Comparison of ENCODE assay signal across 18 cellular contexts in the genomic region with DNA sequence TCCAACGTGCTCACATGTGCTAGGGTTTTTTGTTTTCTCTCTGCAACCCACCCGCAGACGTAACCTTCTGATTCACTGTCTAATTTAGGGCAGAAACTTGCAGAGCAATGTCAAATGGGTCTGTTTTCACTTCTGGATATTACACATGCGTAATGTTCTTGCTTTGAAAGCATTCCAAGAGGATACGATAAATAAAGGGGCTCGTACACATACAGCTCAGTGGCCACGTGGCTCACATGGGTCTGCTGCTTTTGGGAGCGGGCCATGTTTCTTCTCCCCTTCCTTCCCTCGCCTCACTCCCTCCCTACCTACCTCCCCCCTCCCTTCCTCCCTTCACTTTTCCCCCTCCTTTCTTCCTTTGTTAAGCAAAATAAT. TPM values are rescaled to one million over a fixed set of nuclear protein-coding genes. Genes with fewer than 3 reads are reported as not detected.
DNase-seq lines count a peak whose midpoint lies in the region; ATAC-seq and TF ChIP-seq lines count a peak whose summit lies in the region.
"Had no signal": no experiment of that assay in that cellular context is flagged by ENCODE, and none has a peak within 500 bp of the region (broad histone marks: within the 10 kb centered on the region; RNA-seq: fewer than 3 reads in every experiment).

No MANE protein-coding gene starts in this region.

- H3K36me3 Mint-ChIP-seq in mesothelial cell of epicardium: peaks cover 23% of the 10 kb centered on the region
- H3K36me3 Mint-ChIP-seq in activated T-cell treated with anti-CD3 and anti-CD28 coated beads, Interleukin-2, amount 50 U/mL, for 72 hours (ENCODE audit: insufficient read depth in 2 of 2): peaks cover 4 to 7% of the 10 kb centered on the region in 2 donors
- H3K36me3 Mint-ChIP-seq in CD8-positive, alpha-beta T cell: no peaks in the 10 kb centered on the region
- H3K36me3 Mint-ChIP-seq: CD4-positive, CD25-positive, alpha-beta regulatory T cell had no signal

- intact Hi-C loops in ascending aorta (cut with DNase I) (no loop called here), uterus (cut with DNase I; ENCODE audit: low total_unique reads) (no loop called here)
- intact Hi-C loops in CD8-positive, alpha-beta T cell (cut with DNase I, micrococcal nuclease): no loop called here

- ATAC-seq in activated T-cell treated with anti-CD3 and anti-CD28 coated beads, Interleukin-2, amount 50 U/mL, for 72 hours (replicated peaks in 1 of 2): no peak
- ATAC-seq in CD8-positive, alpha-beta T cell: no peak
- ATAC-seq: activated CD8-positive, alpha-beta T cell treated with anti-CD3 and anti-CD28 coated beads for 36 hours; body of pancreas; PC-3 had no signal

- TF ChIP-seq POLR2A in uterus (IDR thresholded peaks at IDR 0.05): no peak

- H3K4me1 Mint-ChIP-seq in mesothelial cell of epicardium: peaks cover 21% of the 10 kb centered on the region
- no peaks in the 10 kb centered on the region for H3K4me1 Mint-ChIP-seq in activated T-cell treated with anti-CD3 and anti-CD28 coated beads, Interleukin-2, amount 50 U/mL, for 72 hours (ENCODE audit: low read depth)
- no peaks in the 10 kb centered on the region for H3K4me1 Mint-ChIP-seq in CD8-positive, alpha-beta T cell (ENCODE audit: low read depth)
- H3K4me1 Mint-ChIP-seq: CD4-positive, CD25-positive, alpha-beta regulatory T cell had no signal

- H3K27ac ChIP-seq in ascending aorta (peak overlapping the region; percentile 91 to 94), uterus (peak overlapping the region; percentile 78 to 95)
- H3K27ac ChIP-seq in CD8-positive, alpha-beta T cell (ENCODE audit: low read depth, low read length): no peak overlapping the region
- H3K27ac ChIP-seq: body of pancreas, spleen had no signal

- H3K4me1 ChIP-seq in ascending aorta: peaks cover 4 to 44% of the 10 kb centered on the region in 2 donors
- peaks cover 8 to 11% of the 10 kb centered on the region in 2 donors for H3K4me1 ChIP-seq in uterus
- H3K4me1 ChIP-seq in CD8-positive, alpha-beta T cell (ENCODE audit: insufficient read depth, low read length): no peaks in the 10 kb centered on the region
- H3K4me1 ChIP-seq: body of pancreas, spleen had no signal

- H3K27me3 Mint-ChIP-seq in mesothelial cell of epicardium (ENCODE audit: low read depth): no peaks in the 10 kb centered on the region
- peaks cover 2% of the 10 kb centered on the region for H3K27me3 Mint-ChIP-seq in activated T-cell treated with anti-CD3 and anti-CD28 coated beads, Interleukin-2, amount 50 U/mL, for 72 hours (ENCODE audit: low read depth)
- H3K27me3 Mint-ChIP-seq in CD8-positive, alpha-beta T cell (ENCODE audit: low read depth): peaks cover 17% of the 10 kb centered on the region
- H3K27me3 Mint-ChIP-seq: activated CD8-positive, alpha-beta T cell treated with anti-CD3 and anti-CD28 coated beads for 36 hours had no signal

- H3K9me3 Mint-ChIP-seq in mesothelial cell of epicardium: peaks cover 22% of the 10 kb centered on the region
- peaks cover 6% of the 10 kb centered on the region in 2 donors for H3K9me3 Mint-ChIP-seq in activated T-cell treated with anti-CD3 and anti-CD28 coated beads, Interleukin-2, amount 50 U/mL, for 72 hours
- H3K9me3 Mint-ChIP-seq in CD8-positive, alpha-beta T cell: peaks cover 13% of the 10 kb centered on the region

- H3K36me3 ChIP-seq in ascending aorta (no peaks in the 10 kb centered on the region), uterus (no peaks in the 10 kb centered on the region)
- H3K36me3 ChIP-seq in CD8-positive, alpha-beta T cell (ENCODE audit: insufficient read depth, low read length): no peaks in the 10 kb centered on the region
- H3K36me3 ChIP-seq: spleen had no signal

- H3K4me3 Mint-ChIP-seq in mesothelial cell of epicardium: no peak overlapping the region
- no peak overlapping the region for H3K4me3 Mint-ChIP-seq in activated T-cell treated with anti-CD3 and anti-CD28 coated beads, Interleukin-2, amount 50 U/mL, for 72 hours
- no peak overlapping the region for H3K4me3 Mint-ChIP-seq in CD8-positive, alpha-beta T cell
- H3K4me3 Mint-ChIP-seq: activated CD8-positive, alpha-beta T cell treated with anti-CD3 and anti-CD28 coated beads for 36 hours; CD4-positive, CD25-positive, alpha-beta regulatory T cell; endodermal cell had no signal

- H3K4me3 ChIP-seq in ascending aorta (peak overlapping the region; percentile 18 to 38), fibroblast of the aortic adventitia (ENCODE audit: low read depth, low read length) (peak overlapping the region; percentile 6), uterus (no peak overlapping the region)
- no peak overlapping the region for H3K4me3 ChIP-seq in CD8-positive, alpha-beta T cell (ENCODE audit: low read depth, low read length)
- H3K4me3 ChIP-seq: body of pancreas, spleen had no signal

- H3K9me3 ChIP-seq in ascending aorta (no peaks in the 10 kb centered on the region), uterus (peaks cover 0 to 5% of the 10 kb centered on the region in 2 donors)
- H3K9me3 ChIP-seq in CD8-positive, alpha-beta T cell (ENCODE audit: low read length): no peaks in the 10 kb centered on the region
- H3K9me3 ChIP-seq: body of pancreas had no signal

- DNase-seq in ascending aorta (ENCODE audit: low spot score in 2 of 2) (no peak), fibroblast of the aortic adventitia (ENCODE audit: low read depth) (peak; percentile 77), mesothelial cell of epicardium (ENCODE audit: low spot score in 2 of 2, unreplicated experiment in 2 of 2) (no peak), uterus (peak; percentile 66 to 85), SIG-M5 (lab: John Stamatoyannopoulos, UW) (no peak)
- no peak for DNase-seq in activated T-cell treated with anti-CD3 and anti-CD28 coated beads, Interleukin-2, amount 50 U/mL, for 72 hours
- no peak for DNase-seq in CD8-positive, alpha-beta T cell
- DNase-seq: activated CD8-positive, alpha-beta T cell treated with anti-CD3 and anti-CD28 coated beads for 36 hours; body of pancreas; CD4-positive, CD25-positive, alpha-beta regulatory T cell; endodermal cell; mesenchymal stem cell; MM.1S; NCI-H2081; NCI-H69; PC-3; spleen had no signal

- H3K27me3 ChIP-seq in ascending aorta (no peaks in the 10 kb centered on the region), uterus (no peaks in the 10 kb centered on the region)
- no peaks in the 10 kb centered on the region for H3K27me3 ChIP-seq in CD8-positive, alpha-beta T cell (ENCODE audit: insufficient read depth, low read length)
- H3K27me3 ChIP-seq: body of pancreas, spleen had no signal

- H3K27ac Mint-ChIP-seq in mesothelial cell of epicardium: peak overlapping the region; percentile 14
- no peak overlapping the region for H3K27ac Mint-ChIP-seq in activated T-cell treated with anti-CD3 and anti-CD28 coated beads, Interleukin-2, amount 50 U/mL, for 72 hours
- H3K27ac Mint-ChIP-seq in CD8-positive, alpha-beta T cell: no peak overlapping the region
- H3K27ac Mint-ChIP-seq: activated CD8-positive, alpha-beta T cell treated with anti-CD3 and anti-CD28 coated beads for 36 hours; CD4-positive, CD25-positive, alpha-beta regulatory T cell; endodermal cell had no signal

- no peak for TF ChIP-seq CTCF in ascending aorta (IDR thresholded peaks at IDR 0.05)
- TF ChIP-seq CTCF in fibroblast of the aortic adventitia (IDR thresholded peaks at IDR 0.05; ENCODE audit: insufficient read depth, low read length): no peak
- no peak for TF ChIP-seq CTCF in mesothelial cell of epicardium (IDR thresholded peaks at IDR 0.05; ENCODE audit: unreplicated experiment)
- no peak for TF ChIP-seq CTCF in uterus (IDR thresholded peaks at IDR 0.05)
- no peak for TF ChIP-seq CTCF in CD8-positive, alpha-beta T cell (IDR thresholded peaks at IDR 0.05)

- POLR2A ChIA-PET in CD8-positive, alpha-beta T cell (lab: Charles Lee): no interaction called here

- CTCF ChIA-PET in CD8-positive, alpha-beta T cell (lab: Charles Lee): no interaction called here

RNA-seq across cellular contexts. Expression of gene CACNA1C, which starts 23.4 kb away (rescaled TPM):
- total RNA-seq in ascending aorta: 102 TPM
- total RNA-seq in fibroblast of the aortic adventitia (ENCODE audit: low replicate concordance): 6.0 and 16.6 TPM in 2 replicates
- total RNA-seq in mesothelial cell of epicardium: 29.8 to 33.6 TPM (median 31.2 TPM) in 3 replicates
- total RNA-seq in uterus: 100 to 1,000 TPM in 1 of 4 donors, 10 to 100 TPM in 3; 15.9 to 121 (median 32.1) TPM
- under 1 TPM; 0.14 to 0.21 TPM for total RNA-seq in activated T-cell treated with anti-CD3 and anti-CD28 coated beads, Interleukin-2, amount 50 U/mL, for 72 hours
- total RNA-seq in CD8-positive, alpha-beta T cell: under 1 TPM; 0.11 to 0.14 TPM
- total RNA-seq: HT1080, PC-3 had no signal

Comparison
In these comparisons a context has a peak if more than half of its experiments do, and no peak if none do; other contexts are left out.
1. DNase-seq: peak in fibroblast of the aortic adventitia (single experiment) and uterus (2 of 2); none in ascending aorta (0 of 2), mesothelial cell of epicardium (0 of 2), activated T-cell treated with anti-CD3 and anti-CD28 coated beads, Interleukin-2, amount 50 U/mL, for 72 hours (0 of 2), CD8-positive, alpha-beta T cell (0 of 7) and SIG-M5 (single experiment).
2. H3K4me3 ChIP-seq: peak in ascending aorta (2 of 2) and fibroblast of the aortic adventitia (single experiment); none in uterus (0 of 2) and CD8-positive, alpha-beta T cell (single experiment).